In genomic region chr5:74686962-74687751, GRCh38 we compare ENCODE assay signal across 14 cellular contexts. TPM values are rescaled to one million over a fixed set of nuclear protein-coding genes. Genes with fewer than 3 reads are reported as not detected.
DNase-seq lines count a peak whose midpoint lies in the region; ATAC-seq and TF ChIP-seq lines count a peak whose summit lies in the region.
"Had no signal": no experiment of that assay in that cellular context is flagged by ENCODE, and none has a peak within 500 bp of the region (broad histone marks: within the 10 kb centered on the region; RNA-seq: fewer than 3 reads in every experiment).

No MANE protein-coding gene starts in this region.

- no peak for TF ChIP-seq CTCF in DOHH2 (IDR thresholded peaks at IDR 0.05; ENCODE audit: low read depth, low read length, poor library complexity, severe bottlenecking)
- TF ChIP-seq CTCF in dorsolateral prefrontal cortex (IDR thresholded peaks at IDR 0.05 in 54 of 56, conservative IDR thresholded peaks at IDR 0.05 in 2 of 56; ENCODE audit: low read depth in 1 of 56, partially characterized antibody in 56 of 56) = no peak
- no peak for TF ChIP-seq CTCF in natural killer cell (IDR thresholded peaks at IDR 0.05)

- peak overlapping the region; percentile 83 for H3K4me3 Mint-ChIP-seq in natural killer cell

- H3K4me1 Mint-ChIP-seq in natural killer cell = peaks cover 15 to 30% of the 10 kb centered on the region in 2 donors

- H3K9me2 ChIP-seq in DOHH2 (replicated peaks; ENCODE audit: control insufficient read depth, low read length) = no peaks in the 10 kb centered on the region

- DNase-seq in M059J (ENCODE audit: low read depth) (peak; percentile 54), dorsolateral prefrontal cortex (no peak), natural killer cell (no peak), superior temporal gyrus (ENCODE audit: extremely low spot score) (no peak), OCI-M1 (lab: John Stamatoyannopoulos, UW) (no peak), HEK293T (ENCODE audit: extremely low spot score) (no peak)
- DNase-seq: GDM1; NCI-H1417; stimulated activated CD4-positive, alpha-beta T cell treated with anti-CD3 and anti-CD28 coated beads, Interleukin-15, amount 100 ng/mL, for 24 hours; stimulated activated naive CD4-positive, alpha-beta T cell had no signal

- H3F3A ChIP-seq in DOHH2 (ENCODE audit: control insufficient read depth, insufficient read depth) = no peaks in the 10 kb centered on the region

- peaks cover 6% of the 10 kb centered on the region; the same call in 1 of the 2 replicates for H3K79me2 ChIP-seq in DOHH2 (ENCODE audit: control insufficient read depth, low read length)

- H4K20me1 ChIP-seq in DOHH2 (ENCODE audit: control insufficient read depth, insufficient read depth, low read depth, low read length) = no peaks in the 10 kb centered on the region

- ATAC-seq in natural killer cell = no peak

- H3K36me3 ChIP-seq in DOHH2 (ENCODE audit: control insufficient read depth, low read length) = peaks cover 17% of the 10 kb centered on the region

- CTCF ChIA-PET in HEK293T (lab: Yijun Ruan, JAX) = no interaction called here

- H3K9me3 ChIP-seq in DOHH2 (ENCODE audit: control insufficient read depth, insufficient read depth, low read length) = no peaks in the 10 kb centered on the region
- H3K9me3 ChIP-seq: HAP-1 had no signal

- H3K36me3 Mint-ChIP-seq in natural killer cell = no peaks in the 10 kb centered on the region

- H3K27me3 Mint-ChIP-seq in natural killer cell (ENCODE audit: low read depth in 2 of 2) = no peaks in the 10 kb centered on the region

- H3K4me2 ChIP-seq in DOHH2 (ENCODE audit: low read length) = peak overlapping the region; percentile 65

- H3K27ac ChIP-seq in DOHH2 (ENCODE audit: low read depth, low read length) (no peak overlapping the region), dorsolateral prefrontal cortex (peak overlapping the region in 10 of 59 donors; percentile 8 to 89 (median 30))

- intact Hi-C loops in dorsolateral prefrontal cortex (cut with DNase I) = loop anchor here (5.0 to 10.0 kb wide), 5 partner anchors 80 to 828 kb away; partner anchors contain the start of genes GFM2 (in 2 of the 2), NSA2 (in 2 of the 2), ANKRD31 (in 1 of the 2) and CERT1 (in 1 of the 2)
- intact Hi-C loops in natural killer cell (cut with micrococcal nuclease) = no loop called here

- H3K27ac Mint-ChIP-seq in natural killer cell = peak overlapping the region; percentile 57 to 89
- H3K27ac Mint-ChIP-seq: activated T-helper 2 cell treated with anti-CD3 and anti-CD28 coated beads, Interferon-gamma antibody, Interleukin-2, Interleukin-4, amounts not matched to agents 10 μg/mL and 5 μg/mL and 100 μg/mL, durations not matched to agents 14 hours and 24 hours and 36 hours had no signal

- H3K4me1 ChIP-seq in DOHH2 (ENCODE audit: control insufficient read depth, low read length) = peaks cover 13% of the 10 kb centered on the region

- POLR2A ChIA-PET in HEK293T (lab: Yijun Ruan, JAX) = no interaction called here

- H3K9me3 Mint-ChIP-seq in natural killer cell = no peaks in the 10 kb centered on the region
- H3K9me3 Mint-ChIP-seq: activated T-helper 2 cell treated with anti-CD3 and anti-CD28 coated beads, Interferon-gamma antibody, Interleukin-2, Interleukin-4, amounts not matched to agents 10 μg/mL and 5 μg/mL and 100 μg/mL, durations not matched to agents 14 hours and 24 hours and 36 hours; dendritic cell treated with granulocyte-macrophage colony-stimulating factor and Interleukin-4, amounts not matched to agents 40 ng/mL and 50 ng/mL, for 4 days had no signal

- H3K4me3 ChIP-seq in DOHH2 (ENCODE audit: low read length) (no peak overlapping the region), dorsolateral prefrontal cortex (peak overlapping the region in 40 of 59 donors; percentile 13 to 98 (median 88))

- no peaks in the 10 kb centered on the region for H3K27me3 ChIP-seq in DOHH2 (ENCODE audit: control insufficient read depth, low read length)
- H3K27me3 ChIP-seq in dorsolateral prefrontal cortex = no peaks in the 10 kb centered on the region

TF ChIP-seq in HEK293T, 16 proteins besides CTCF, POLR2A, EP300 and RAD21:
- TF ChIP-seq ELF4 (IDR thresholded peaks at IDR 0.05) (no peak), NFRKB (IDR thresholded peaks at IDR 0.05) (no peak), ZNF384 (IDR thresholded peaks at IDR 0.05) (no peak), FOXK2 (IDR thresholded peaks at IDR 0.05) (no peak), SP1 (IDR thresholded peaks at IDR 0.05) (no peak), HDGF (IDR thresholded peaks at IDR 0.05; ENCODE audit: borderline replicate concordance) (no peak), FOXA1 (IDR thresholded peaks at IDR 0.05) (no peak), FOXM1 (IDR thresholded peaks at IDR 0.05; ENCODE audit: borderline replicate concordance) (no peak), LEF1 (IDR thresholded peaks at IDR 0.05; ENCODE audit: borderline replicate concordance) (no peak)

RNA-seq across cellular contexts. Expression of gene HEXB, which starts 2.1 kb away (rescaled TPM):
- total RNA-seq in M059J (2014; rRNA removed; shearing (Covaris generic)) = 290 and 372 TPM in 2 replicates
- 10 to 100 TPM; 30.9 to 75.5 (median 53.2) TPM for total RNA-seq in dorsolateral prefrontal cortex
- 10 to 100 TPM; 55.3 to 61.4 (median 55.5) TPM for total RNA-seq in natural killer cell

RNA-seq across cellular contexts. Expression of gene ENC1, which starts 46.6 kb away (rescaled TPM):
- 38.8 and 48.1 TPM in 2 replicates for total RNA-seq in M059J (2014; rRNA removed; shearing (Covaris generic))
- total RNA-seq in dorsolateral prefrontal cortex (1,000 to 10,000 TPM in 1 of 120 experiments, 100 to 1,000 TPM in 119; 140 to 1,050 (median 576) TPM), natural killer cell (100 to 1,000 TPM in 1 of 3 donors, 10 to 100 TPM in 2; 89.6 to 133 (median 99.3) TPM)
